ENCODE assay signal across 8 cellular contexts in genomic region chr3:4493931-4494806, GRCh38. TPM values are rescaled to one million over a fixed set of nuclear protein-coding genes. Genes with fewer than 3 reads are reported as not detected.
A peak's percentile ranks its signal among the peaks of the same experiment; 100 is the strongest.
DNase-seq lines count a peak whose midpoint lies in the region; ATAC-seq, FAIRE-seq and TF ChIP-seq lines count a peak whose summit lies in the region.

No MANE protein-coding gene starts in this region.

- peak overlapping the region; percentile 91 for H3K4me3 Mint-ChIP-seq in mesothelial cell of epicardium

- H3F3A ChIP-seq in SU-DHL-6 (ENCODE audit: insufficient read depth) = peaks cover 13% of the 10 kb centered on the region

- H3K9ac ChIP-seq in SU-DHL-6 (ENCODE audit: low read length) = peak overlapping the region; percentile 69

- DNase-seq in activated effector memory CD4-positive, alpha-beta T cell treated with anti-CD3 and anti-CD28 coated beads, Interleukin-2, amount 50 U/mL, for 16 hours = peak; percentile 67
- no peak for DNase-seq in activated effector memory CD4-positive, alpha-beta T cell treated with Interleukin-2 at 50 U/mL for 16 hours
- no peak for DNase-seq in mesothelial cell of epicardium (ENCODE audit: low spot score in 2 of 2, unreplicated experiment in 2 of 2)
- peak; percentile 50 for DNase-seq in urothelium cell line (ENCODE audit: low spot score)
- DNase-seq in NCI-H128 (lab: John Stamatoyannopoulos, UW; ENCODE audit: unreplicated experiment) = no peak

- peak overlapping the region; percentile 98 for H2AFZ ChIP-seq in SU-DHL-6 (ENCODE audit: low read depth, low read length, severe bottlenecking)

- H3K36me3 ChIP-seq in SU-DHL-6 (ENCODE audit: low read length) (no peaks in the 10 kb centered on the region), ectodermal cell (ENCODE audit: control insufficient read depth, insufficient read depth, low read length) (no peaks in the 10 kb centered on the region)

- H3K4me3 ChIP-seq in SU-DHL-6 (ENCODE audit: insufficient read depth, low read length, poor library complexity, severe bottlenecking) (peak overlapping the region; percentile 72), ectodermal cell (ENCODE audit: insufficient read depth, low read depth, low read length) (peak overlapping the region; percentile 74)

- H3K4me1 ChIP-seq in ectodermal cell (ENCODE audit: control insufficient read depth, insufficient read depth, low read length) = peaks cover 4% of the 10 kb centered on the region

- peak overlapping the region; percentile 99 for H3K4me2 ChIP-seq in SU-DHL-6 (ENCODE audit: low read depth, low read length, poor library complexity, severe bottlenecking)

- H3K79me2 ChIP-seq in SU-DHL-6 (ENCODE audit: insufficient read depth, low read length) = no peaks in the 10 kb centered on the region

- FAIRE-seq in urothelium cell line (lab: Jason Lieb, UNC) = no peak

- H3K27me3 ChIP-seq in SU-DHL-6 (ENCODE audit: low read length) (no peaks in the 10 kb centered on the region), ectodermal cell (ENCODE audit: control insufficient read depth, insufficient read depth, low read length, poor library complexity, severe bottlenecking) (peaks cover 45% of the 10 kb centered on the region)

- no peaks in the 10 kb centered on the region for H4K20me1 ChIP-seq in SU-DHL-6 (ENCODE audit: low read depth, low read length)

- no peak for TF ChIP-seq CTCF in SU-DHL-6 (IDR thresholded peaks at IDR 0.05; ENCODE audit: insufficient read depth, low read length, poor library complexity, severe bottlenecking)
- no peak for TF ChIP-seq CTCF in mesothelial cell of epicardium (IDR thresholded peaks at IDR 0.05; ENCODE audit: unreplicated experiment)

- H3K9me3 Mint-ChIP-seq in mesothelial cell of epicardium = no peaks in the 10 kb centered on the region

- H3K27ac ChIP-seq in SU-DHL-6 (ENCODE audit: low read depth, low read length) (no peak overlapping the region), ectodermal cell (ENCODE audit: insufficient read depth, low read depth, low read length, poor library complexity, severe bottlenecking) (no peak overlapping the region)

- WGBS in ectodermal cell, 2 experiments = 24 to 25% methylated on average over 28 of the region's 28 CpGs

- H3K4me1 Mint-ChIP-seq in mesothelial cell of epicardium = peaks cover 33% of the 10 kb centered on the region

- peak overlapping the region; percentile 75 for H3K27ac Mint-ChIP-seq in mesothelial cell of epicardium

- H3K27me3 Mint-ChIP-seq in mesothelial cell of epicardium (ENCODE audit: low read depth) = peaks cover 58% of the 10 kb centered on the region

- H3K9me2 ChIP-seq in SU-DHL-6 (replicated peaks; ENCODE audit: insufficient read depth, low read length) = no peaks in the 10 kb centered on the region

- H3K9me3 ChIP-seq in SU-DHL-6 (ENCODE audit: insufficient read depth, low read length) = no peaks in the 10 kb centered on the region
- H3K9me3 ChIP-seq in ectodermal cell (ENCODE audit: control insufficient read depth, low read length) = no peaks in the 10 kb centered on the region

- no peak for ATAC-seq in GM19397 (IDR thresholded peaks at IDR 0.05; ENCODE audit: unreplicated experiment)

- H3K36me3 Mint-ChIP-seq in mesothelial cell of epicardium = no peaks in the 10 kb centered on the region

RNA-seq across cellular contexts. Expression of gene ITPR1, which starts 1.0 kb away (rescaled TPM):
- 3.5 TPM for polyA plus RNA-seq in ectodermal cell (2013, experiment 1 of 4)
- polyA plus RNA-seq in ectodermal cell (2013, experiment 2 of 4) = 3.0 TPM
- 3.1 TPM for polyA plus RNA-seq in ectodermal cell (2013, experiment 3 of 4)
- polyA plus RNA-seq in ectodermal cell (2013, experiment 4 of 4) = 3.3 TPM
- 21.2 to 21.3 TPM (median 21.3 TPM) in 3 replicates for total RNA-seq in mesothelial cell of epicardium

RNA-seq across cellular contexts. Expression of gene SUMF1, which starts 27.1 kb away (rescaled TPM):
- polyA plus RNA-seq in ectodermal cell (2013, experiment 1 of 4) = 13.1 TPM
- polyA plus RNA-seq in ectodermal cell (2013, experiment 2 of 4) = 13.6 TPM
- polyA plus RNA-seq in ectodermal cell (2013, experiment 3 of 4) = 10.2 TPM
- 11.1 TPM for polyA plus RNA-seq in ectodermal cell (2013, experiment 4 of 4)
- total RNA-seq in mesothelial cell of epicardium = 26.5 to 31.3 TPM (median 28.7 TPM) in 3 replicates

Comparison
In these comparisons a context has a peak if more than half of its experiments do, and no peak if none do; other contexts are left out.
1. DNase-seq: peak in activated effector memory CD4-positive, alpha-beta T cell treated with anti-CD3 and anti-CD28 coated beads, Interleukin-2, amount 50 U/mL, for 16 hours (single experiment) and urothelium cell line (single experiment); none in activated effector memory CD4-positive, alpha-beta T cell treated with Interleukin-2 at 50 U/mL for 16 hours (single experiment), mesothelial cell of epicardium (0 of 2) and NCI-H128 (single experiment).